In the genomic region with DNA sequence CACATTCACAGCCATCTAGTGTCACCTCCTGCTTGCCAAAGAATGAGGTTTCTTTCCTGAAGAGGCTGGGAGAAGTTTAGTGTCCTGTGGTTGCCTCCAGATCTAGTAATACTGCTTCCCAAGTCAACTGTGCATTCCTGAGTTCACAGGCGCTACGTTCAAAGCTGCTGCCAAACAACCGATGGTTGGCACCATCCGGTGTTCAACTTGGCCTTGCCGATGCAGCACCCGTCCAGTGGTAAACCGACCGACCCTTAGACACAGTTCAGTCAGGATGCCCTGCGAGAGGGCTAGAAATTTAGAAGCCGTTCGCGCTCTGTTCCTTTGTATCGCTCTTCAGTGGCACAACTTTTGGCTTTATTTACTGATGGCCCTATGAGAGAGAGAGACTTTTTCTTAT, we compare ENCODE assay signal across 13 cellular contexts.
"Had no signal": no experiment of that assay in that cellular context is flagged by ENCODE, and none has a peak within 500 bp of the region (broad histone marks: within the 10 kb centered on the region; RNA-seq: fewer than 3 reads in every experiment).

No MANE protein-coding gene starts in this region.

- H3K4me1 Mint-ChIP-seq: activated naive CD8-positive, alpha-beta T cell treated with anti-CD3 and anti-CD28 coated beads, Interleukin-2, amount 10 ng/mL, durations not matched to agents 7 days and 5 days; neural crest cell had no signal

- H3K4me1 ChIP-seq: pancreas, tibial nerve had no signal

- H3K9me3 Mint-ChIP-seq: activated naive CD8-positive, alpha-beta T cell treated with anti-CD3 and anti-CD28 coated beads, Interleukin-2, amount 10 ng/mL, durations not matched to agents 7 days and 5 days; neural crest cell; T-cell had no signal

- H3K9me3 ChIP-seq: pancreas, tibial nerve had no signal

- H3K27me3 ChIP-seq: pancreas, tibial nerve had no signal

- H3K27ac ChIP-seq: epithelial cell of prostate, pancreas, SK-N-MC, skin epidermis, tibial nerve, VCaP had no signal

- H3K4me3 ChIP-seq: pancreas, SK-N-MC, skin epidermis, tibial nerve had no signal

- H3K4me3 Mint-ChIP-seq: activated naive CD8-positive, alpha-beta T cell treated with anti-CD3 and anti-CD28 coated beads, Interleukin-2, amount 10 ng/mL, durations not matched to agents 7 days and 5 days; neural crest cell; T-cell had no signal

- H3K27me3 Mint-ChIP-seq: activated naive CD8-positive, alpha-beta T cell treated with anti-CD3 and anti-CD28 coated beads, Interleukin-2, amount 10 ng/mL, durations not matched to agents 7 days and 5 days; T-cell had no signal

- ATAC-seq: pancreas, T-cell had no signal

- DNase-seq: activated effector memory CD4-positive, alpha-beta T cell treated with Interleukin-2 at 50 U/mL for 16 hours; activated naive CD8-positive, alpha-beta T cell treated with anti-CD3 and anti-CD28 coated beads, Interleukin-2, amount 10 ng/mL, durations not matched to agents 7 days and 5 days; activated T-cell treated with anti-CD3 and anti-CD28 coated beads for 4 hours; hypothalamus; mammary epithelial cell; pancreas; T-cell had no signal
